In genomic region chr7:98013386-98013785, GRCh38 we compare ENCODE assay signal across 10 cellular contexts. TPM values are rescaled to one million over a fixed set of nuclear protein-coding genes. Genes with fewer than 3 reads are reported as not detected.
A peak's percentile ranks its signal among the peaks of the same experiment; 100 is the strongest.
DNase-seq lines count a peak whose midpoint lies in the region; ATAC-seq and TF ChIP-seq lines count a peak whose summit lies in the region.
"Not testable (repeated sequence)": the region's sequence is repeated elsewhere in the genome, so short reads cannot be mapped to it uniquely, and the experiment has no call there.
"Had no signal": no experiment of that assay in that cellular context is flagged by ENCODE, and none has a peak within 500 bp of the region (broad histone marks: within the 10 kb centered on the region; RNA-seq: fewer than 3 reads in every experiment).

No MANE protein-coding gene starts in this region.

- not testable (repeated sequence) for H3K27ac ChIP-seq in PC-3 (ENCODE audit: low read length); trophoblast cell (ENCODE audit: low read depth, low read length)

- not testable (repeated sequence) for H3K9me3 ChIP-seq in PC-3 (ENCODE audit: low read length); trophoblast cell (ENCODE audit: insufficient read depth, low read depth, low read length)

- not testable (repeated sequence) for H4K20me1 ChIP-seq in PC-3 (ENCODE audit: low read length)

- H2BK5ac ChIP-seq in trophoblast cell (ENCODE audit: low read depth, low read length, poor library complexity): not testable (repeated sequence)

- H3K9me2 ChIP-seq in PC-3 (replicated peaks; ENCODE audit: low read length): not testable (repeated sequence)

- H3K4me3 Mint-ChIP-seq in activated naive CD4-positive, alpha-beta T cell treated with anti-CD3 and anti-CD28 coated beads, Interleukin-2, amount 10 ng/mL, durations not matched to agents 7 days and 5 days: not testable (repeated sequence)

- H3K27me3 Mint-ChIP-seq in activated naive CD4-positive, alpha-beta T cell treated with anti-CD3 and anti-CD28 coated beads, Interleukin-2, amount 10 ng/mL, durations not matched to agents 7 days and 5 days: not testable (repeated sequence)

- POLR2A ChIA-PET in PC-3 (lab: Charles Lee; ENCODE audit: unreplicated experiment): not testable (repeated sequence)

- H3K36me3 Mint-ChIP-seq in activated naive CD4-positive, alpha-beta T cell treated with anti-CD3 and anti-CD28 coated beads, Interleukin-2, amount 10 ng/mL, durations not matched to agents 7 days and 5 days: not testable (repeated sequence)

- H3K4me1 Mint-ChIP-seq in activated naive CD4-positive, alpha-beta T cell treated with anti-CD3 and anti-CD28 coated beads, Interleukin-2, amount 10 ng/mL, durations not matched to agents 7 days and 5 days: not testable (repeated sequence)

- H2BK12ac ChIP-seq in trophoblast cell (ENCODE audit: low read length): not testable (repeated sequence)

- H3K27ac Mint-ChIP-seq in activated naive CD4-positive, alpha-beta T cell treated with anti-CD3 and anti-CD28 coated beads, Interleukin-2, amount 10 ng/mL, durations not matched to agents 7 days and 5 days: not testable (repeated sequence)

- H3K36me3 ChIP-seq in PC-3 (ENCODE audit: low read depth, low read length); trophoblast cell (ENCODE audit: control insufficient read depth in 1 of 2, insufficient read depth in 2 of 2, low read length in 2 of 2): not testable (repeated sequence)

- H2AK5ac ChIP-seq in trophoblast cell (ENCODE audit: low read length): not testable (repeated sequence)

- not testable (repeated sequence) for H3K4ac ChIP-seq in trophoblast cell (ENCODE audit: low read depth, low read length)

- intact Hi-C loops in PC-3 (cut with micrococcal nuclease): loop anchor here (1.0 to 5.0 kb wide), 3 partner anchors 86 to 869 kb away; partner anchors contain the start of gene ASNS
- intact Hi-C loops in head of caudate nucleus (cut with DNase I): not testable (repeated sequence)

- not testable (repeated sequence) for H3K79me2 ChIP-seq in PC-3 (ENCODE audit: low read length); trophoblast cell (ENCODE audit: control insufficient read depth, insufficient read depth, low read length, poor library complexity)

- H3K79me1 ChIP-seq in trophoblast cell (ENCODE audit: low read length): not testable (repeated sequence)

- ATAC-seq in HG02852 (IDR thresholded peaks at IDR 0.05; ENCODE audit: unreplicated experiment) (peak; percentile 52), PC-3 (peak; percentile 89)

- BruUV-seq in PC-3 (replicated peaks; lab: Mats Ljungman, UMichigan): not testable (repeated sequence)

- WGBS in trophoblast cell (ENCODE audit: extremely low coverage, insufficient coverage, insufficient read length): no CpG with 5 or more reads among the region's 10 CpGs

- not testable (repeated sequence) for H3K4me3 ChIP-seq in AG09309 (ENCODE audit: control insufficient read depth, low read depth, low read length); GM12875 (ENCODE audit: low read depth, low read length); PC-3 (ENCODE audit: low read length); trophoblast cell (ENCODE audit: low read depth, low read length)

- not testable (repeated sequence) for H3K14ac ChIP-seq in trophoblast cell (ENCODE audit: low read length)

- not testable (repeated sequence) for H3K27me3 ChIP-seq in PC-3 (ENCODE audit: low read length); trophoblast cell (ENCODE audit: insufficient read depth, low read length)

- TF ChIP-seq CTCF in AG09309 (IDR thresholded peaks at IDR 0.05; ENCODE audit: control insufficient read depth, insufficient read depth, low read depth, low read length, missing control alignments) (peak; percentile 51), GM12875 (IDR thresholded peaks at IDR 0.05; ENCODE audit: borderline replicate concordance, insufficient read depth, low read depth, low read length) (peak; percentile 31; the same call in 1 of the 2 replicates), PC-3 (conservative IDR thresholded peaks at IDR 0.05; ENCODE audit: low read depth, low read length) (peak; percentile 69)

- not testable (repeated sequence) for H2BK120ac ChIP-seq in trophoblast cell (ENCODE audit: insufficient read depth, low read length, poor library complexity)

- H3K9me3 Mint-ChIP-seq in activated naive CD4-positive, alpha-beta T cell treated with anti-CD3 and anti-CD28 coated beads, Interleukin-2, amount 10 ng/mL, durations not matched to agents 7 days and 5 days: not testable (repeated sequence)

- H3F3A ChIP-seq in PC-3 (ENCODE audit: low read length, unreplicated experiment): not testable (repeated sequence)

- DNase-seq in AG09309 (ENCODE audit: low read depth): peak; percentile 17
- DNase-seq in NCI-H1417 (lab: John Stamatoyannopoulos, UW): peak; percentile 81 to 96 (median 82)
- peak; percentile 81 for DNase-seq in PC-3
- DNase-seq in activated naive CD4-positive, alpha-beta T cell treated with anti-CD3 and anti-CD28 coated beads, Interleukin-2, amount 10 ng/mL, durations not matched to agents 7 days and 5 days: peak; percentile 47
- DNase-seq in head of caudate nucleus: peak in 31 of 42 donors; percentile 6 to 72 (median 36)
- peak; percentile 33 to 84 for DNase-seq in trophoblast cell

- not testable (repeated sequence) for H4K12ac ChIP-seq in trophoblast cell (ENCODE audit: low read depth, low read length)

- H4K8ac ChIP-seq in trophoblast cell (ENCODE audit: low read depth, low read length): not testable (repeated sequence)

- not testable (repeated sequence) for H2AFZ ChIP-seq in PC-3 (ENCODE audit: low read length); trophoblast cell (ENCODE audit: insufficient read depth, low read length, poor library complexity)

- H4K91ac ChIP-seq in trophoblast cell (ENCODE audit: low read depth, low read length): not testable (repeated sequence)

- H3K18ac ChIP-seq in trophoblast cell (ENCODE audit: low read length): not testable (repeated sequence)

- CTCF ChIA-PET in PC-3 (lab: Charles Lee): interaction anchor here (0.6 to 1.0 kb wide), 4 partner anchors 141 to 869 kb away, joined by 3 to 9 read pairs (median 3); no protein-coding TSS in a partner anchor
- CTCF ChIA-PET in activated naive CD4-positive, alpha-beta T cell treated with anti-CD3 and anti-CD28 coated beads, Interleukin-2, amount 10 ng/mL, durations not matched to agents 7 days and 5 days (lab: Charles Lee): interaction anchor here (0.6 to 2.0 kb wide), 6 partner anchors 9 to 1225 kb away, joined by 3 to 10 read pairs (median 4); no protein-coding TSS in a partner anchor

- not testable (repeated sequence) for H3K4me1 ChIP-seq in PC-3 (ENCODE audit: insufficient read depth, low read length); trophoblast cell (ENCODE audit: control insufficient read depth in 1 of 2, insufficient read depth in 2 of 2, low read length in 2 of 2)

- not testable (repeated sequence) for H3K23ac ChIP-seq in trophoblast cell (ENCODE audit: low read length)

- H3K9ac ChIP-seq in PC-3 (ENCODE audit: low read length); trophoblast cell (ENCODE audit: low read length): not testable (repeated sequence)

- H3K4me2 ChIP-seq in PC-3 (ENCODE audit: low read length); trophoblast cell (ENCODE audit: low read length): not testable (repeated sequence)

RNA-seq across cellular contexts. Expression of gene OCM2, which starts 23.4 kb away (rescaled TPM):
- not detected in 2 replicates for total RNA-seq in PC-3 (2014; rRNA removed)
- polyA plus RNA-seq in trophoblast cell (2013): not detected in 2 replicates
- total RNA-seq: right cardiac atrium, vagina had no signal
- polyA plus RNA-seq: right cardiac atrium had no signal

Comparison
In these comparisons a context has a peak if more than half of its experiments do, and no peak if none do; other contexts are left out.
1. DNase-seq: peak in every context shown above with its lines; median percentile 82 in NCI-H1417; 81 in PC-3; 58 in trophoblast cell; 47 in activated naive CD4-positive, alpha-beta T cell treated with anti-CD3 and anti-CD28 coated beads, Interleukin-2, amount 10 ng/mL, durations not matched to agents 7 days and 5 days; 36 in head of caudate nucleus; 17 in AG09309.